ENCODE assay signal across 1 cellular context in genomic region chr6:163712569-163712966, GRCh38.
TF ChIP-seq lines count a peak whose summit lies in the region.

No MANE protein-coding gene starts in this region.

TF ChIP-seq in GM12878, 131 proteins besides CTCF, POLR2A, EP300 and RAD21 (continued from another document):
- TF ChIP-seq IRF3 (IDR thresholded peaks at IDR 0.05): no peak
- no peak for TF ChIP-seq KAT2A (conservative IDR thresholded peaks at IDR 0.05; ENCODE audit: control insufficient read depth, low read depth, low read length)
- TF ChIP-seq SMAD5 (IDR thresholded peaks at IDR 0.05; ENCODE audit: low read depth): no peak
- TF ChIP-seq PRDM15 (CRISPR knock-in tag; IDR thresholded peaks at IDR 0.05): no peak
- no peak for TF ChIP-seq E4F1 (IDR thresholded peaks at IDR 0.05; ENCODE audit: borderline replicate concordance, partially characterized antibody)
